Comparison of ENCODE assay signal across 1 cellular context in the genomic region with DNA sequence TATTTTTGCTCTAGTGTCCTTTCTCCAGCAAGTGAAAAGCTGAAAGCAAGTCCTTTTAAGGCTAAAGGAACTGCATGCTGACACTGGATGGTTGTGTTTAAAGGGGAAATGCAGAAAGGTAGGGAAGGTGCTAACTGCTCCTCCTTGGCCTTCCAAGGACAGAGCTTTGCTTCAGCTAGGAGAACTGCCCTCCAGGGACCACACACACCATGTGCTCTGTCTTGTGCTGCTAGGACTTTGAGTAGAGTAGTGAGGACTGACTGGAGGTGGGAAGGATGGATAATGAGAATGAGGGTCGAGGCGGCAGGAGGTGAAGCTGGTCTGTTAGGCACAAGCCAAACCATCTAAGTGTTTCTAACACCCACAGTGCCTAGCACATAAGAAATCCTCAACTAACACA.
TF ChIP-seq lines count a peak whose summit lies in the region.

No MANE protein-coding gene starts in this region.

TF ChIP-seq in H1, 55 proteins besides CTCF, POLR2A, EP300 and RAD21:
- TF ChIP-seq, protein P1, sequence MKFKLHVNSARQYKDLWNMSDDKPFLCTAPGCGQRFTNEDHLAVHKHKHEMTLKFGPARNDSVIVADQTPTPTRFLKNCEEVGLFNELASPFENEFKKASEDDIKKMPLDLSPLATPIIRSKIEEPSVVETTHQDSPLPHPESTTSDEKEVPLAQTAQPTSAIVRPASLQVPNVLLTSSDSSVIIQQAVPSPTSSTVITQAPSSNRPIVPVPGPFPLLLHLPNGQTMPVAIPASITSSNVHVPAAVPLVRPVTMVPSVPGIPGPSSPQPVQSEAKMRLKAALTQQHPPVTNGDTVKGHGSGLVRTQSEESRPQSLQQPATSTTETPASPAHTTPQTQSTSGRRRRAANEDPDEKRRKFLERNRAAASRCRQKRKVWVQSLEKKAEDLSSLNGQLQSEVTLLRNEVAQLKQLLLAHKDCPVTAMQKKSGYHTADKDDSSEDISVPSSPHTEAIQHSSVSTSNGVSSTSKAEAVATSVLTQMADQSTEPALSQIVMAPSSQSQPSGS (IDR thresholded peaks at IDR 0.05; ENCODE audit: low read length) = no peak
- TF ChIP-seq, protein P2, sequence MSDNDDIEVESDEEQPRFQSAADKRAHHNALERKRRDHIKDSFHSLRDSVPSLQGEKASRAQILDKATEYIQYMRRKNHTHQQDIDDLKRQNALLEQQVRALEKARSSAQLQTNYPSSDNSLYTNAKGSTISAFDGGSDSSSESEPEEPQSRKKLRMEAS (IDR thresholded peaks at IDR 0.05) = 0 out of 2 replicates have a peak, but pooled peaks have one; percentile 21
TF ChIP-seq in H1: peak in this region for 1.
